1 cellular context compared by ENCODE assay signal in genomic region chr21:17783003-17783402, GRCh38.
TF ChIP-seq lines count a peak whose summit lies in the region.

No MANE protein-coding gene starts in this region.

TF ChIP-seq in GM12878, 131 proteins besides CTCF, POLR2A, EP300 and RAD21 (continued from another document):
- no peak for TF ChIP-seq IRF3 (IDR thresholded peaks at IDR 0.05)
- TF ChIP-seq BMI1 (IDR thresholded peaks at IDR 0.05; ENCODE audit: borderline replicate concordance) = no peak
